ENCODE assay signal across 24 cellular contexts in genomic region chr1:187911820-187912219, GRCh38.
"Had no signal": no experiment of that assay in that cellular context is flagged by ENCODE, and none has a peak within 500 bp of the region (broad histone marks: within the 10 kb centered on the region; RNA-seq: fewer than 3 reads in every experiment).

No MANE protein-coding gene starts in this region.

- H3K4me3 ChIP-seq: esophagus muscularis mucosa, gastrocnemius medialis, left ventricle myocardium inferior, lower lobe of right lung, ovary, right atrium auricular region, sigmoid colon, skin epidermis, suprapubic skin, thyroid gland had no signal

- ATAC-seq: effector memory CD8-positive, alpha-beta T cell; gastrocnemius medialis; left cardiac atrium; lower lobe of right lung; natural killer cell; stimulated activated effector memory CD8-positive, alpha-beta T cell treated with anti-CD3 and anti-CD28 coated beads, Interleukin-12 subunit alpha, Interleukin-12 subunit beta, amount 100 ng/mL, for 72 hours; stimulated activated naive CD8-positive, alpha-beta T cell treated with anti-CD3 and anti-CD28 coated beads, Interleukin-15, Interleukin-2, amounts not matched to agents 100 U/mL and 50 U/mL, for 24 hours had no signal

- H3K27me3 Mint-ChIP-seq: dendritic cell treated with granulocyte-macrophage colony-stimulating factor and Interleukin-4, amounts not matched to agents 40 ng/mL and 50 ng/mL, for 4 days; effector memory CD8-positive, alpha-beta T cell; memory B cell; type B pancreatic cell had no signal

- H3K9me3 ChIP-seq: esophagus muscularis mucosa, gastrocnemius medialis, left ventricle myocardium inferior, lower lobe of right lung, ovary, right atrium auricular region, sigmoid colon, suprapubic skin, thyroid gland had no signal

- H3K9me3 Mint-ChIP-seq: dendritic cell treated with granulocyte-macrophage colony-stimulating factor and Interleukin-4, amounts not matched to agents 40 ng/mL and 50 ng/mL, for 4 days; mesothelial cell of epicardium; neural crest cell; type B pancreatic cell had no signal

- DNase-seq: effector memory CD8-positive, alpha-beta T cell; gastrocnemius medialis; immature natural killer cell; left cardiac atrium; left ventricle myocardium inferior; lower lobe of right lung; natural killer cell; ovary; sigmoid colon; stimulated activated CD4-positive, alpha-beta T cell treated with anti-CD3 and anti-CD28 coated beads, Interleukin-12 subunit alpha, Interleukin-12 subunit beta, amount 100 ng/mL, for 4 hours; stimulated activated CD8-positive, alpha-beta memory T cell treated with anti-CD3 and anti-CD28 coated beads, Interleukin-4, amount 100 ng/mL, for 48 hours; stimulated activated naive CD8-positive, alpha-beta T cell treated with anti-CD3 and anti-CD28 coated beads, Interleukin-15, Interleukin-2, amounts not matched to agents 100 U/mL and 50 U/mL, for 24 hours; thyroid gland had no signal

- H3K36me3 Mint-ChIP-seq: memory B cell; mesothelial cell of epicardium; natural killer cell; stimulated activated effector memory CD8-positive, alpha-beta T cell treated with anti-CD3 and anti-CD28 coated beads, Interleukin-12 subunit alpha, Interleukin-12 subunit beta, amount 100 ng/mL, for 72 hours; type B pancreatic cell had no signal

- H3K4me1 Mint-ChIP-seq: immature natural killer cell; memory B cell; mesothelial cell of epicardium; natural killer cell; neural crest cell; stimulated activated effector memory CD8-positive, alpha-beta T cell treated with anti-CD3 and anti-CD28 coated beads, Interleukin-12 subunit alpha, Interleukin-12 subunit beta, amount 100 ng/mL, for 72 hours had no signal

- H3K27ac Mint-ChIP-seq: dendritic cell treated with granulocyte-macrophage colony-stimulating factor and Interleukin-4, amounts not matched to agents 40 ng/mL and 50 ng/mL, for 4 days; effector memory CD8-positive, alpha-beta T cell; immature natural killer cell; memory B cell; mesothelial cell of epicardium; natural killer cell; stimulated activated effector memory CD8-positive, alpha-beta T cell treated with anti-CD3 and anti-CD28 coated beads, Interleukin-12 subunit alpha, Interleukin-12 subunit beta, amount 100 ng/mL, for 72 hours; type B pancreatic cell had no signal

- H3K4me1 ChIP-seq: esophagus muscularis mucosa, gastrocnemius medialis, left ventricle myocardium inferior, lower lobe of right lung, right atrium auricular region, suprapubic skin, thyroid gland had no signal

- H3K27ac ChIP-seq: epithelial cell of prostate, esophagus muscularis mucosa, gastrocnemius medialis, left ventricle myocardium inferior, lower lobe of right lung, ovary, right atrium auricular region, sigmoid colon, skin epidermis, suprapubic skin, thyroid gland had no signal

- H3K4me3 Mint-ChIP-seq: dendritic cell treated with granulocyte-macrophage colony-stimulating factor and Interleukin-4, amounts not matched to agents 40 ng/mL and 50 ng/mL, for 4 days; effector memory CD8-positive, alpha-beta T cell; immature natural killer cell; memory B cell; mesothelial cell of epicardium; natural killer cell; neural crest cell; stimulated activated effector memory CD8-positive, alpha-beta T cell treated with anti-CD3 and anti-CD28 coated beads, Interleukin-12 subunit alpha, Interleukin-12 subunit beta, amount 100 ng/mL, for 72 hours; type B pancreatic cell had no signal

- H3K27me3 ChIP-seq: esophagus muscularis mucosa, gastrocnemius medialis, ovary, right atrium auricular region, sigmoid colon, suprapubic skin, thyroid gland had no signal

- H3K36me3 ChIP-seq: esophagus muscularis mucosa, gastrocnemius medialis, left ventricle myocardium inferior, lower lobe of right lung, ovary, right atrium auricular region, sigmoid colon, suprapubic skin, thyroid gland had no signal
